In genomic region chrX:37813570-37813969, GRCh38 we compare ENCODE assay signal across 18 cellular contexts.
DNase-seq lines count a peak whose midpoint lies in the region; ATAC-seq and TF ChIP-seq lines count a peak whose summit lies in the region.
"Had no signal": no experiment of that assay in that cellular context is flagged by ENCODE, and none has a peak within 500 bp of the region (broad histone marks: within the 10 kb centered on the region; RNA-seq: fewer than 3 reads in every experiment).

No MANE protein-coding gene starts in this region.

- ATAC-seq in HG02588 (IDR thresholded peaks at IDR 0.05; ENCODE audit: unreplicated experiment): peak; percentile 32

- TF ChIP-seq CTCF in OCI-LY3 (IDR thresholded peaks at IDR 0.05; ENCODE audit: low read depth, low read length) (no peak), neutrophil (IDR thresholded peaks at IDR 0.05) (no peak)

- peaks cover 15% of the 10 kb centered on the region for H3K79me2 ChIP-seq in OCI-LY3 (ENCODE audit: low read length)

- DNase-seq in CD1c-positive myeloid dendritic cell (ENCODE audit: extremely low spot score): peak; percentile 34
- no peak for DNase-seq in stimulated activated CD4-positive, alpha-beta T cell treated with anti-CD3 and anti-CD28 coated beads, Interleukin-4, amount 100 ng/mL, for 1 hour
- DNase-seq in GM19238 (ENCODE audit: insufficient read length, low spot score): no peak
- no peak for DNase-seq in stimulated activated CD4-positive, alpha-beta T cell treated with anti-CD3 and anti-CD28 coated beads, Interleukin-4, amount 100 ng/mL, for 24 hours
- DNase-seq: activated CD4-positive, alpha-beta T cell treated with anti-CD3 and anti-CD28 coated beads for 48 hours; activated naive CD4-positive, alpha-beta T cell; head of caudate nucleus; left ventricle myocardium inferior; NCI-H1048; NCI-H2029 treated with DMSO at 0.1 percent for 48 hours; occipital lobe; OCI-M1; SJCRH30; stomach had no signal

- no peaks in the 10 kb centered on the region for H3K9me3 ChIP-seq in OCI-LY3 (ENCODE audit: insufficient read depth, low read length)
- no peaks in the 10 kb centered on the region for H3K9me3 ChIP-seq in neutrophil
- H3K9me3 ChIP-seq: left ventricle myocardium inferior, right atrium auricular region, SJCRH30, stomach had no signal

- H3K4me2 ChIP-seq in OCI-LY3 (ENCODE audit: low read length): peak overlapping the region; percentile 51

- peak overlapping the region; percentile 98 for H3K27ac ChIP-seq in OCI-LY3 (ENCODE audit: low read length)
- peak overlapping the region; percentile 86 for H3K27ac ChIP-seq in neutrophil
- H3K27ac ChIP-seq: left ventricle myocardium inferior, right atrium auricular region, SJCRH30, stomach had no signal

- no peak overlapping the region for H2AFZ ChIP-seq in OCI-LY3 (ENCODE audit: low read depth, low read length)

- H3K36me3 ChIP-seq in OCI-LY3 (replicated peaks; ENCODE audit: low read depth, low read length) (peaks cover 25% of the 10 kb centered on the region), neutrophil (no peaks in the 10 kb centered on the region)
- H3K36me3 ChIP-seq: left ventricle myocardium inferior, right atrium auricular region, SJCRH30, stomach had no signal

- H4K20me1 ChIP-seq in OCI-LY3 (ENCODE audit: insufficient read depth, low read length): no peaks in the 10 kb centered on the region

- H3K4me3 ChIP-seq in OCI-LY3 (ENCODE audit: low read length): no peak overlapping the region
- H3K4me3 ChIP-seq in neutrophil (ENCODE audit: low read depth in 1 of 2, low read length in 1 of 2): no peak overlapping the region
- H3K4me3 ChIP-seq: left ventricle myocardium inferior, right atrium auricular region, SJCRH30, stomach had no signal

- H3K27me3 ChIP-seq in OCI-LY3 (ENCODE audit: low read depth, low read length) (no peaks in the 10 kb centered on the region), neutrophil (no peaks in the 10 kb centered on the region)
- H3K27me3 ChIP-seq: right atrium auricular region, SJCRH30, stomach had no signal

- peak overlapping the region; percentile 33; the same call in 1 of the 2 replicates for H3K9ac ChIP-seq in OCI-LY3 (ENCODE audit: low read length)

- H3K4me1 ChIP-seq in OCI-LY3 (ENCODE audit: low read length) (peaks cover 97% of the 10 kb centered on the region), neutrophil (ENCODE audit: control insufficient read depth in 1 of 2, insufficient read depth in 1 of 2, low read depth in 1 of 2, low read length in 1 of 2) (peaks cover 81 to 92% of the 10 kb centered on the region in 2 experiments)
- H3K4me1 ChIP-seq: left ventricle myocardium inferior, right atrium auricular region, SJCRH30, stomach had no signal
